ENCODE assay signal across 1 cellular context in genomic region chr17:2056221-2057129, GRCh38.
TF ChIP-seq lines count a peak whose summit lies in the region.

No MANE protein-coding gene starts in this region.

TF ChIP-seq in SK-N-SH, 30 proteins besides CTCF, POLR2A, EP300 and RAD21 (continued from another document):
- TF ChIP-seq JUND (IDR thresholded peaks at IDR 0.05) (no peak), ZBTB33 (IDR thresholded peaks at IDR 0.05; ENCODE audit: borderline replicate concordance, low read depth) (no peak), MEF2A (IDR thresholded peaks at IDR 0.05; ENCODE audit: borderline replicate concordance, low read depth) (no peak), TEAD4 (IDR thresholded peaks at IDR 0.05; ENCODE audit: borderline replicate concordance, insufficient read depth) (no peak), NFIC (IDR thresholded peaks at IDR 0.05; ENCODE audit: borderline replicate concordance) (no peak), GATA2 (CRISPR knock-in tag; IDR thresholded peaks at IDR 0.05) (no peak), EZH2phosphoT487 (IDR thresholded peaks at IDR 0.05; ENCODE audit: borderline replicate concordance, low read depth) (no peak), SIN3A (IDR thresholded peaks at IDR 0.05; ENCODE audit: borderline replicate concordance, low read depth, low read length) (no peak), RXRA (IDR thresholded peaks at IDR 0.05; ENCODE audit: borderline replicate concordance, low read depth) (no peak), PBX3 (IDR thresholded peaks at IDR 0.05) (no peak), CHD2 (IDR thresholded peaks at IDR 0.05; ENCODE audit: low read length, partially characterized antibody) (no peak), IRF3 (IDR thresholded peaks at IDR 0.05; ENCODE audit: low read depth, low read length) (no peak), FOSL2 (IDR thresholded peaks at IDR 0.05; ENCODE audit: borderline replicate concordance, low read depth) (no peak), GABPA (IDR thresholded peaks at IDR 0.05; ENCODE audit: low read depth) (no peak), REST (IDR thresholded peaks at IDR 0.05; ENCODE audit: low read depth, low read length) (no peak), TCF12 (IDR thresholded peaks at IDR 0.05) (no peak)
- TF ChIP-seq, protein P1, sequence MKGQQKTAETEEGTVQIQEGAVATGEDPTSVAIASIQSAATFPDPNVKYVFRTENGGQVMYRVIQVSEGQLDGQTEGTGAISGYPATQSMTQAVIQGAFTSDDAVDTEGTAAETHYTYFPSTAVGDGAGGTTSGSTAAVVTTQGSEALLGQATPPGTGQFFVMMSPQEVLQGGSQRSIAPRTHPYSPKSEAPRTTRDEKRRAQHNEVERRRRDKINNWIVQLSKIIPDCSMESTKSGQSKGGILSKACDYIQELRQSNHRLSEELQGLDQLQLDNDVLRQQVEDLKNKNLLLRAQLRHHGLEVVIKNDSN (IDR thresholded peaks at IDR 0.05; ENCODE audit: borderline replicate concordance, low read depth), result no peak
